In the genomic region with DNA sequence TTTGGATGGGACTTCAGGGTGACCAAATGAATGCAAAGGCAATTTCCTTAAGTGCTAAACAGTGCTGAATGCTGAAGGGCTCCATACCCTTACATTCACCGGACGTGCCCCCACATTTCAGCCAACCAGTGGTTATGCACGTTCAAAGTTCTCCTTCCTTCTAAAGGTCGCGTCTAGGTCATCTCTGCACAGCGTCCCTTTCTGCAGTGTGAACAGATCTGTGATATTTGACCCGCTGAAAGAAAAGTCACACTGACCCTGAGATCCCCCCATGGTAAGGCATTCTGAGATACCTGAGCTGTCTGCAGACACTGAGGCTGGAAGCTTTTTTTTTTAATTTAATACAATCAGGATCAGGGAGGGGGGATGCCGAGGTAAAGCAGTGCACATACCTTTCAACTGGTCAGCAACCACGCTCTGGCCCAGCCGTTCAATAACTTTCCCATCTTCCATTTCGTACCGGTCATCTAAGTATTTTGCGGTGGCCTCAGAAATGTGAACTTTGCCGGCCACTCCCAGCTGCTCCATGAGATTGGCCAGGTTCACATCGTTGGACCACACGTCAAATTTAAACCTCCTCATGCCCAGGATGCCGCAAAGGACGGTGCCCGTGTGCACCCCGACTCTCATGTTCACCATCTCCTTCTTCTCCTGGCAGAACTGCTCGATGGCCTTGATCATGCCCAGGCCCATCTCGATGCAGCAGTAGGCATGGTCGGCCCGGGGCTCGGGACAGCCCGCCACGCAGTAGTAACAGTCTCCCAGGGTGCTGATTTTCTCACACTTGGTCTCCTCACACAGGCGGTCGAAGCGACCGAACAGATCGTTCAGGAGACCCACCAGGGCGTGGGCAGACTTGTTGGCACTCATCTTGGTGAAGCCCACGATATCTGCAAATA, we compare ENCODE assay signal across 2 cellular contexts.
TF ChIP-seq lines count a peak whose summit lies in the region.

No MANE protein-coding gene starts in this region.

TF ChIP-seq in SK-N-SH treated with all-trans-retinoic acid at 6 μM for 48 hours, 23 proteins besides CTCF, POLR2A, EP300 and RAD21 (continued from another document):
- TF ChIP-seq, protein P1, sequence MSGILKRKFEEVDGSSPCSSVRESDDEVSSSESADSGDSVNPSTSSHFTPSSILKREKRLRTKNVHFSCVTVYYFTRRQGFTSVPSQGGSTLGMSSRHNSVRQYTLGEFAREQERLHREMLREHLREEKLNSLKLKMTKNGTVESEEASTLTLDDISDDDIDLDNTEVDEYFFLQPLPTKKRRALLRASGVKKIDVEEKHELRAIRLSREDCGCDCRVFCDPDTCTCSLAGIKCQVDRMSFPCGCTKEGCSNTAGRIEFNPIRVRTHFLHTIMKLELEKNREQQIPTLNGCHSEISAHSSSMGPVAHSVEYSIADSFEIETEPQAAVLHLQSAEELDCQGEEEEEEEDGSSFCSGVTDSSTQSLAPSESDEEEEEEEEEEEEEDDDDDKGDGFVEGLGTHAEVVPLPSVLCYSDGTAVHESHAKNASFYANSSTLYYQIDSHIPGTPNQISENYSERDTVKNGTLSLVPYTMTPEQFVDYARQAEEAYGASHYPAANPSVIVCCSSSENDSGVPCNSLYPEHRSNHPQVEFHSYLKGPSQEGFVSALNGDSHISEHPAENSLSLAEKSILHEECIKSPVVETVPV (CRISPR knock-in tag; IDR thresholded peaks at IDR 0.05), result no peak
- TF ChIP-seq ZNF70 (CRISPR knock-in tag; IDR thresholded peaks at IDR 0.05), result no peak
- no peak for TF ChIP-seq ZFP30 (CRISPR knock-in tag; IDR thresholded peaks at IDR 0.05)
- TF ChIP-seq ISL1 (CRISPR knock-in tag; IDR thresholded peaks at IDR 0.05), result no peak
- TF ChIP-seq RARB (CRISPR knock-in tag; IDR thresholded peaks at IDR 0.05), result no peak
- no peak for TF ChIP-seq SNAI2 (CRISPR knock-in tag; IDR thresholded peaks at IDR 0.05)
- no peak for TF ChIP-seq TCF4 (CRISPR knock-in tag; IDR thresholded peaks at IDR 0.05; ENCODE audit: borderline replicate concordance)

TF ChIP-seq in WTC11, 78 proteins besides CTCF, POLR2A, EP300 and RAD21 (continued from another document):
- TF ChIP-seq, protein P2, sequence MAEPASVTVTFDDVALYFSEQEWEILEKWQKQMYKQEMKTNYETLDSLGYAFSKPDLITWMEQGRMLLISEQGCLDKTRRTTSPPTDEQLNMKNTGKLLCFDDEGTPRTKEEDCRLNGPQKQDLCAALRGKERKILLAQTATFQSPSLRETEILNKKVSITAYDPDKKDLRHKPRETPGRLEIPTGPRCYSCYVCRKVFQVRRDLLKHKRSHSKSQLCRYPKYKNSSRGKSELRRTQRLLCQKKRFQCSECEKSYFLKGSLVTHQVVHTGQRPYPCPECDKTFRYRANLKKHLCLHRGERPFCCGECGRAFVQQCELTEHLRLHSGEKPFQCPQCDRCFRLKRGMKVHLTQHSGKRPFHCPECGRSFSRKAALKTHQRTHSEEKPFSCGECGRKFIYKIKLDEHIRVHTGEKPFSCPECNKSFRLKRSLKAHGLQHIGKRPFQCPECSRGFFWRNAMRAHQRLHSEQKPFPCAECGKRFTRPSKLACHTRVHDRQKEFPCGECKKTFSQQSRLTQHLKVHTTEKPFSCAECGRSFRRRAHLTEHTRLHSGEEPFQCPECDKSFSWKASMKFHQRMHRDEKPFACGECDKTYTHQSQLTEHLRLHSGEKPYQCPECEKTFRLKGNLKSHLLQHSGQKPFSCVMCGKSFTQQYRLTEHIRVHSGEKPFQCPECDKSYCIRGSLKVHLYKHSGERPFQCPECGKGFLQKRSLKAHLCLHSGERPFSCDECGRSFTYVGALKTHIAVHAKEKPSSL (CRISPR knock-in tag; conservative IDR thresholded peaks at IDR 0.05), result no peak
- TF ChIP-seq, protein P3, sequence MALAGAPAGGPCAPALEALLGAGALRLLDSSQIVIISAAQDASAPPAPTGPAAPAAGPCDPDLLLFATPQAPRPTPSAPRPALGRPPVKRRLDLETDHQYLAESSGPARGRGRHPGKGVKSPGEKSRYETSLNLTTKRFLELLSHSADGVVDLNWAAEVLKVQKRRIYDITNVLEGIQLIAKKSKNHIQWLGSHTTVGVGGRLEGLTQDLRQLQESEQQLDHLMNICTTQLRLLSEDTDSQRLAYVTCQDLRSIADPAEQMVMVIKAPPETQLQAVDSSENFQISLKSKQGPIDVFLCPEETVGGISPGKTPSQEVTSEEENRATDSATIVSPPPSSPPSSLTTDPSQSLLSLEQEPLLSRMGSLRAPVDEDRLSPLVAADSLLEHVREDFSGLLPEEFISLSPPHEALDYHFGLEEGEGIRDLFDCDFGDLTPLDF (CRISPR knock-in tag; IDR thresholded peaks at IDR 0.05), result no peak
- TF ChIP-seq NR3C1 (CRISPR knock-in tag; conservative IDR thresholded peaks at IDR 0.05; ENCODE audit: low read depth) (no peak), CBFB (CRISPR knock-in tag; IDR thresholded peaks at IDR 0.05; ENCODE audit: low read depth) (no peak), GRHL2 (CRISPR knock-in tag; IDR thresholded peaks at IDR 0.05; ENCODE audit: insufficient replicate concordance, severe bottlenecking) (no peak)
